ENCODE assay signal across 12 cellular contexts in genomic region chr9:77839459-77840140, GRCh38.
DNase-seq lines count a peak whose midpoint lies in the region; ATAC-seq and TF ChIP-seq lines count a peak whose summit lies in the region.
"Had no signal": no experiment of that assay in that cellular context is flagged by ENCODE, and none has a peak within 500 bp of the region (broad histone marks: within the 10 kb centered on the region; RNA-seq: fewer than 3 reads in every experiment).

No MANE protein-coding gene starts in this region.

- H3K9me3 ChIP-seq in SK-N-MC (ENCODE audit: low read depth, low read length), result no peaks in the 10 kb centered on the region
- no peaks in the 10 kb centered on the region for H3K9me3 ChIP-seq in fibroblast of lung (ENCODE audit: control insufficient read depth, insufficient read depth, low read depth, low read length)

- H3K9ac ChIP-seq in SK-N-MC (ENCODE audit: insufficient read length) (no peak overlapping the region), fibroblast of lung (ENCODE audit: insufficient read depth, low read length) (no peak overlapping the region)

- H4K20me1 ChIP-seq in fibroblast of lung (ENCODE audit: control insufficient read depth, extremely low read depth, insufficient read depth, low read length), result no peaks in the 10 kb centered on the region

- H3K4me2 ChIP-seq in fibroblast of lung (ENCODE audit: extremely low read depth, insufficient read depth, low read length), result peak overlapping the region; percentile 38

- no peaks in the 10 kb centered on the region for H3K36me3 Mint-ChIP-seq in osteocyte (ENCODE audit: unreplicated experiment)

- H3K36me3 ChIP-seq in SK-N-MC (ENCODE audit: insufficient read depth, low read length) (no peaks in the 10 kb centered on the region), fibroblast of lung (ENCODE audit: control insufficient read depth, insufficient read depth, low read length) (no peaks in the 10 kb centered on the region)

- no peaks in the 10 kb centered on the region for H3K9me3 Mint-ChIP-seq in osteocyte (ENCODE audit: unreplicated experiment)
- H3K9me3 Mint-ChIP-seq: stimulated activated naive B cell treated with anti-CD40 and anti-IgM and Interleukin-4, amounts not matched to agents 10 μg/mL and 1 μg/mL and 100 μg/mL, for 72 hours had no signal

- TF ChIP-seq CTCF in fibroblast of lung (conservative IDR thresholded peaks at IDR 0.05 in 1 of 2, IDR thresholded peaks at IDR 0.05 in 1 of 2; ENCODE audit: low read depth in 1 of 2, low read length in 2 of 2) (no peak), osteocyte (IDR thresholded peaks at IDR 0.05) (no peak)

- DNase-seq in COLO829 (ENCODE audit: low spot score) (peak; percentile 77), SK-N-MC (ENCODE audit: low read depth, low spot score) (peak; percentile 85), fibroblast of lung (ENCODE audit: low read depth in 2 of 2) (peak; percentile 78 to 82), osteocyte (ENCODE audit: extremely low spot score, unreplicated experiment) (no peak)
- DNase-seq: stimulated activated CD4-positive, alpha-beta T cell treated with anti-CD3 and anti-CD28 coated beads, Interleukin-15, amount 100 ng/mL, for 24 hours; stimulated activated naive B cell treated with anti-CD40 and anti-IgM and Interleukin-4, amounts not matched to agents 10 μg/mL and 1 μg/mL and 100 μg/mL, for 72 hours had no signal

- H3K27ac ChIP-seq in SK-N-MC, result peak overlapping the region; percentile 40; the same call in 1 of the 2 replicates
- H3K27ac ChIP-seq in fibroblast of lung (ENCODE audit: insufficient read depth, low read length), result no peak overlapping the region
- H3K27ac ChIP-seq: C4-2B had no signal

- H3K27ac Mint-ChIP-seq in osteocyte (ENCODE audit: unreplicated experiment), result peak overlapping the region; percentile 86
- H3K27ac Mint-ChIP-seq: stimulated activated naive B cell treated with anti-CD40 and anti-IgM and Interleukin-4, amounts not matched to agents 10 μg/mL and 1 μg/mL and 100 μg/mL, for 72 hours had no signal

- H2AFZ ChIP-seq in fibroblast of lung (ENCODE audit: low read length), result no peak overlapping the region

- H3K4me3 ChIP-seq in SK-N-MC, result peak overlapping the region; percentile 34
- no peak overlapping the region for H3K4me3 ChIP-seq in fibroblast of lung (replicated peaks in 1 of 4; ENCODE audit: control extremely low read depth in 1 of 4, insufficient read depth in 1 of 4, low read depth in 3 of 4, low read length in 4 of 4)

- peak overlapping the region; percentile 4 for H3K4me3 Mint-ChIP-seq in osteocyte (ENCODE audit: unreplicated experiment)
- H3K4me3 Mint-ChIP-seq: stimulated activated naive B cell treated with anti-CD40 and anti-IgM and Interleukin-4, amounts not matched to agents 10 μg/mL and 1 μg/mL and 100 μg/mL, for 72 hours had no signal

- H3K4me1 Mint-ChIP-seq in osteocyte (ENCODE audit: unreplicated experiment), result peaks cover 52% of the 10 kb centered on the region

- no peaks in the 10 kb centered on the region for H3K27me3 Mint-ChIP-seq in osteocyte (ENCODE audit: unreplicated experiment)
- H3K27me3 Mint-ChIP-seq: stimulated activated naive B cell treated with anti-CD40 and anti-IgM and Interleukin-4, amounts not matched to agents 10 μg/mL and 1 μg/mL and 100 μg/mL, for 72 hours had no signal

- no peaks in the 10 kb centered on the region for H3K27me3 ChIP-seq in fibroblast of lung (ENCODE audit: control insufficient read depth, insufficient read depth, low read length)

- H3K79me2 ChIP-seq in fibroblast of lung (ENCODE audit: control insufficient read depth, insufficient read depth, low read length), result no peaks in the 10 kb centered on the region

- H3K4me1 ChIP-seq in fibroblast of lung (ENCODE audit: control insufficient read depth, extremely low read depth, insufficient read depth, low read length), result peaks cover 13% of the 10 kb centered on the region

- ATAC-seq in HG03159 (IDR thresholded peaks at IDR 0.05; ENCODE audit: unreplicated experiment), result no peak
- no peak for ATAC-seq in HG03571 (IDR thresholded peaks at IDR 0.05; ENCODE audit: unreplicated experiment)
- ATAC-seq in HG02642 (IDR thresholded peaks at IDR 0.05; ENCODE audit: poor library complexity, unreplicated experiment), result no peak
- no peak for ATAC-seq in HG02763 (IDR thresholded peaks at IDR 0.05; ENCODE audit: unreplicated experiment)
- ATAC-seq: activated CD4-positive, CD25-positive, alpha-beta regulatory T cell treated with anti-CD3 and anti-CD28 coated beads, Interleukin-2, amount 50 U/mL, for 24 hours; stimulated activated naive B cell treated with anti-CD40 and anti-IgM and Interleukin-4, amounts not matched to agents 10 μg/mL and 1 μg/mL and 100 μg/mL, for 72 hours had no signal
